17 cellular contexts compared by ENCODE assay signal in the genomic region with DNA sequence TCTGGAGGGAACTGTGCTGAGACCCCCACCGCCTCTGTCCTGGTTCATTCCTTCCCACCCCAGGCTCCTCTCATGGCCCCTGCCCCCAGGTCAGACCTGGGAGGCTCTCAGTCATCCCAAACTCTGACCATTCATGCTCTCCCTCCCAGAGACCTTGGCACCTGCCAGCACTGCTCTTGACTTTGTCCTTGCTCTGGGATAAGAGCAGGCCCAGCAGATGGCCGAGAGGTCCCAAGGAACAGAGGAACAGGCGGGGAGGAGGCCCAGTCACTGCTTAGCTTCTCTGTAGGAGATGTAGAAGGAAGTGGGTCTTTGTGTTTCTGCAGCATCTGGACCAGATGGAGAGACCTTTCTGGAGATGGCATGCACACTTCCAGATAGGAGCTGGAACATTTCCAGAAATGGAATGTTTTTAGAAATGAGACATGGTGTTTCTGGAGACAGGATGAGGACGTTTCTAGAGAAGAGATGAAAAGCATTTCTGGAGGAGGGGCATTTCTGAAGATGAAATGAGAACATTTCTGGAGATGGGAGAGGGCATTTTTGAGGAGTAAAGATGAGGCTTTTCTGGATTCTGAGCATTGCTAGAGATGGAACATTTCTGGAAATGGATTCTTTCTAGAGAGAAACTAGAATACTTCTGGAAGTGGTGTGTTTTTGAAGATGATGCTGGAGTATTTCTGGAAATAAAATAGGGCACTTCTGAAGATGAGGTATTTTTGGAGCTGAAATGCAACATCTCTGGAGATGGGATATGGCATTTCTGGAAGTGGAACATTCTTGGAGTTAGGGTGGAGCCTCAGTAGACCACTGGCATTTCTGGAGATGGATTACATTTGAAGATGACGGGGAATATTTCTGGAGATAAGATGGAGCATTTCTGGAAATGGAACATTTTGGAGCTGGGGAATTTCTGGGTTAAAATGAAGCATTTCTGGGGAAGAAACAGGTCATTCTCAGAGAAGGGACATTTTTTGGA. TPM values are rescaled to one million over a fixed set of nuclear protein-coding genes. Genes with fewer than 3 reads are reported as not detected.
DNase-seq lines count a peak whose midpoint lies in the region; ATAC-seq and TF ChIP-seq lines count a peak whose summit lies in the region.
"Had no signal": no experiment of that assay in that cellular context is flagged by ENCODE, and none has a peak within 500 bp of the region (broad histone marks: within the 10 kb centered on the region; RNA-seq: fewer than 3 reads in every experiment).

No MANE protein-coding gene starts in this region.

- H3K4me1 Mint-ChIP-seq in Calu3 (ENCODE audit: low read depth, unreplicated experiment), result peaks cover 60% of the 10 kb centered on the region
- H3K4me1 Mint-ChIP-seq in naive B cell, result peaks cover 35 to 66% (median 49%) of the 10 kb centered on the region in 3 donors

- BruUV-seq in Calu3 (replicated peaks; lab: Mats Ljungman, UMichigan), result no TSS peak

- H3K4me3 Mint-ChIP-seq in Calu3 (ENCODE audit: low read depth, unreplicated experiment), result peak overlapping the region; percentile 8
- peak overlapping the region in 5 of 8 donors; percentile 29 to 81 (median 57) for H3K4me3 Mint-ChIP-seq in naive B cell
- H3K4me3 Mint-ChIP-seq: activated CD8-positive, alpha-beta memory T cell treated with anti-CD3 and anti-CD28 coated beads, Interleukin-2, amount 10 ng/mL, durations not matched to agents 7 days and 5 days had no signal

- TF ChIP-seq CTCF in AG10803 (conservative IDR thresholded peaks at IDR 0.05; ENCODE audit: low read length) (no peak), Calu3 (IDR thresholded peaks at IDR 0.05; ENCODE audit: unreplicated experiment) (no peak)

- H3K9me3 Mint-ChIP-seq in Calu3 (ENCODE audit: low read depth, unreplicated experiment) (no peaks in the 10 kb centered on the region), naive B cell (no peaks in the 10 kb centered on the region)

- CTCF ChIA-PET in Calu3 (lab: Charles Lee), result no interaction called here

- intact Hi-C loops in Calu3 (cut with micrococcal nuclease; ENCODE audit: unreplicated experiment), result loop anchor here (5.0 to 10.0 kb wide), 2 partner anchors 48 to 101 kb away; partner anchors contain the start of gene SREBF1

- peaks cover 35% of the 10 kb centered on the region for H3K36me3 Mint-ChIP-seq in Calu3 (ENCODE audit: insufficient read depth, unreplicated experiment)
- H3K36me3 Mint-ChIP-seq in naive B cell, result no peaks in the 10 kb centered on the region
- H3K36me3 Mint-ChIP-seq: activated CD8-positive, alpha-beta memory T cell treated with anti-CD3 and anti-CD28 coated beads, Interleukin-2, amount 10 ng/mL, durations not matched to agents 7 days and 5 days had no signal

- DNase-seq in AG10803 (ENCODE audit: low read depth) (peak; percentile 57), Calu3 (no peak), naive B cell (no peak), occipital lobe (lab: John Stamatoyannopoulos, UW) (no peak)
- DNase-seq in stimulated activated CD4-positive, alpha-beta T cell treated with anti-CD3 and anti-CD28 coated beads, Interleukin-4, amount 100 ng/mL, for 4 hours, result no peak
- DNase-seq: activated CD8-positive, alpha-beta memory T cell treated with anti-CD3 and anti-CD28 coated beads, Interleukin-2, amount 10 ng/mL, durations not matched to agents 7 days and 5 days; C1 segment of cervical spinal cord; GOT3; lower lobe of right lung; NCI-H1930; posterior cingulate gyrus; stimulated activated CD8-positive, alpha-beta memory T cell treated with anti-CD3 and anti-CD28 coated beads, Interleukin-4, amount 100 ng/mL, for 48 hours; uterus had no signal

- peak overlapping the region; percentile 50 for H3K27ac ChIP-seq in angular gyrus (ENCODE audit: low read depth, low read length)

- H3K27ac Mint-ChIP-seq in Calu3 (ENCODE audit: unreplicated experiment), result peak overlapping the region; percentile 65
- H3K27ac Mint-ChIP-seq in naive B cell, result peak overlapping the region; percentile 30 to 91 (median 68)
- H3K27ac Mint-ChIP-seq: activated CD8-positive, alpha-beta memory T cell treated with anti-CD3 and anti-CD28 coated beads, Interleukin-2, amount 10 ng/mL, durations not matched to agents 7 days and 5 days had no signal

- no peak overlapping the region for H3K4me3 ChIP-seq in AG10803 (ENCODE audit: low read length)
- H3K4me3 ChIP-seq: lower lobe of right lung, uterus had no signal

- no peak for ATAC-seq in naive B cell (ENCODE audit: low read depth in 2 of 2)
- no peak for ATAC-seq in HG03354 (IDR thresholded peaks at IDR 0.05; ENCODE audit: poor library complexity, severe bottlenecking, unreplicated experiment)
- ATAC-seq in GM18498 (IDR thresholded peaks at IDR 0.05; ENCODE audit: unreplicated experiment), result no peak
- ATAC-seq: activated CD8-positive, alpha-beta memory T cell treated with anti-CD3 and anti-CD28 coated beads, Interleukin-2, amount 10 ng/mL, durations not matched to agents 7 days and 5 days; lower lobe of right lung; SK-N-SH treated with all-trans-retinoic acid at 6 μM for 48 hours had no signal

- H3K27me3 Mint-ChIP-seq in Calu3 (ENCODE audit: unreplicated experiment) (no peaks in the 10 kb centered on the region), naive B cell (no peaks in the 10 kb centered on the region)
- H3K27me3 Mint-ChIP-seq: activated CD8-positive, alpha-beta memory T cell treated with anti-CD3 and anti-CD28 coated beads, Interleukin-2, amount 10 ng/mL, durations not matched to agents 7 days and 5 days had no signal

RNA-seq across cellular contexts. Expression of gene RAI1, which starts 55.2 kb away (rescaled TPM):
- 38.0 and 43.4 TPM in 2 replicates for total RNA-seq in Calu3 (2022)
- 1 to 10 TPM; 1.9 to 3.8 (median 2.6) TPM for polyA plus RNA-seq in naive B cell (ENCODE audit: low read depth in 6 of 6)
- total RNA-seq in occipital lobe, result 14.3 TPM
